Comparison of ENCODE assay signal across 15 cellular contexts in the genomic region with DNA sequence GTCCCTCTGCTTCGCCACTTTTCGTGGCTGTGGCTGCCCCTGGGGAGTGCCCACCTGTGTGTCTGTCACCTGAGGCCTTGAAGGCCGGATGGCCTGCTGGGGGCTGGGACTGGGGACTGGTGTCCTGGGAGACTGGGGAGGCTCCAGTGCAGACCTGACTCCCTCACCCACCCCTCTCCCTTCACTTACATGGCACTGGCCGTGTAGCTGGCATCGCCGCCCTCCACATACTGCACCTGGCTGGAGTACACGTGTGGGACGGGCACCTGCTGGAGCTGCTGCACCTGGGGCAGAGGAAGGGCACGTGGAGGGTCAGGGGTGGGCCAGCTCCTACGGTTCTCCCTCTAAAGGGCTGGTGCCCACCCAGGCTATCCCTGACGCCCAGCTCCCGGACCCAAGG. TPM values are rescaled to one million over a fixed set of nuclear protein-coding genes. Genes with fewer than 3 reads are reported as not detected.
DNase-seq lines count a peak whose midpoint lies in the region; ATAC-seq and TF ChIP-seq lines count a peak whose summit lies in the region.
"Had no signal": no experiment of that assay in that cellular context is flagged by ENCODE, and none has a peak within 500 bp of the region (broad histone marks: within the 10 kb centered on the region; RNA-seq: fewer than 3 reads in every experiment).

No MANE protein-coding gene starts in this region.

- TF ChIP-seq CTCF in adrenal gland (IDR thresholded peaks at IDR 0.05) = no peak

- no peaks in the 10 kb centered on the region for H3K27me3 Mint-ChIP-seq in memory B cell
- no peaks in the 10 kb centered on the region for H3K27me3 Mint-ChIP-seq in stimulated activated memory B cell treated with anti-CD40 and anti-IgM and Interleukin-4, amounts not matched to agents 10 μg/mL and 1 μg/mL and 100 μg/mL, for 72 hours
- H3K27me3 Mint-ChIP-seq: CD4-positive, alpha-beta memory T cell had no signal

- H3K36me3 Mint-ChIP-seq in memory B cell = peaks cover 9% of the 10 kb centered on the region
- peaks cover 28% of the 10 kb centered on the region for H3K36me3 Mint-ChIP-seq in stimulated activated memory B cell treated with anti-CD40 and anti-IgM and Interleukin-4, amounts not matched to agents 10 μg/mL and 1 μg/mL and 100 μg/mL, for 72 hours

- 88 to 94% (median 91%) methylated on average over 2 to 12 of the region's 12 CpGs for WGBS in adrenal gland, 4 donors

- H3K27ac ChIP-seq in adrenal gland = peak overlapping the region in 3 of 5 donors; percentile 27 to 66 (median 59)

- H3K4me1 Mint-ChIP-seq in memory B cell = peaks cover 29% of the 10 kb centered on the region
- H3K4me1 Mint-ChIP-seq in stimulated activated memory B cell treated with anti-CD40 and anti-IgM and Interleukin-4, amounts not matched to agents 10 μg/mL and 1 μg/mL and 100 μg/mL, for 72 hours = peaks cover 49% of the 10 kb centered on the region

- no peak for DNase-seq in adrenal gland
- DNase-seq in memory B cell (ENCODE audit: low spot score in 2 of 2) = no peak
- no peak for DNase-seq in NCI-H748 (lab: John Stamatoyannopoulos, UW; ENCODE audit: unreplicated experiment)
- no peak for DNase-seq in hepatic stellate cell (ENCODE audit: low spot score)
- no peak for DNase-seq in stimulated activated CD4-positive, alpha-beta T cell treated with anti-CD3 and anti-CD28 coated beads, Interleukin-2, amount 100 ng/mL, for 24 hours
- DNase-seq: activated CD4-positive, alpha-beta T cell treated with anti-CD3 and anti-CD28 coated beads, Interleukin-2, amount 50 U/mL, for 4 hours; activated effector memory CD4-positive, alpha-beta T cell treated with Interleukin-2 at 50 U/mL for 16 hours; CD4-positive, alpha-beta memory T cell; NCI-H2107 had no signal

- no peak for TF ChIP-seq POLR2A in adrenal gland (IDR thresholded peaks at IDR 0.05)

- intact Hi-C loops in adrenal gland (cut with DNase I) = no loop called here

- H3K9me3 Mint-ChIP-seq in memory B cell = no peaks in the 10 kb centered on the region
- no peaks in the 10 kb centered on the region for H3K9me3 Mint-ChIP-seq in stimulated activated memory B cell treated with anti-CD40 and anti-IgM and Interleukin-4, amounts not matched to agents 10 μg/mL and 1 μg/mL and 100 μg/mL, for 72 hours
- H3K9me3 Mint-ChIP-seq: T-helper 1 cell treated with Interleukin-12 subunit alpha and Interleukin-12 subunit beta and Interleukin-4 antibody, amounts not matched to agents 30 μg/mL and 1 μg/mL, for 36 hours had no signal

- peak overlapping the region; percentile 90 for H3K27ac Mint-ChIP-seq in memory B cell
- peak overlapping the region; percentile 81 for H3K27ac Mint-ChIP-seq in stimulated activated memory B cell treated with anti-CD40 and anti-IgM and Interleukin-4, amounts not matched to agents 10 μg/mL and 1 μg/mL and 100 μg/mL, for 72 hours
- H3K27ac Mint-ChIP-seq: T-helper 1 cell treated with Interleukin-12 subunit alpha and Interleukin-12 subunit beta and Interleukin-4 antibody, amounts not matched to agents 30 μg/mL and 1 μg/mL, for 36 hours had no signal

- H3K9me3 ChIP-seq in ES-I3 (ENCODE audit: control insufficient read depth, insufficient read depth, low read length) = no peaks in the 10 kb centered on the region
- no peaks in the 10 kb centered on the region for H3K9me3 ChIP-seq in adrenal gland (replicated peaks in 1 of 3)

- H3K36me3 ChIP-seq in ES-I3 (ENCODE audit: insufficient read depth, low read length) (no peaks in the 10 kb centered on the region; the same call in 1 of the 2 replicates), adrenal gland (replicated peaks in 1 of 2) (peaks cover 0 to 10% of the 10 kb centered on the region in 2 donors)

- H3K9ac ChIP-seq in ES-I3 (ENCODE audit: low read depth, low read length) = peak overlapping the region; percentile 46; the same call in 1 of the 2 replicates

- H3K27me3 ChIP-seq in adrenal gland = no peaks in the 10 kb centered on the region

- ATAC-seq in memory B cell (ENCODE audit: low read depth) (no peak), GM19452 (IDR thresholded peaks at IDR 0.05; ENCODE audit: unreplicated experiment) (no peak)
- no peak for ATAC-seq in stimulated activated memory B cell treated with anti-CD40 and anti-IgM and Interleukin-4, amounts not matched to agents 10 μg/mL and 1 μg/mL and 100 μg/mL, for 72 hours

- H3K4me3 Mint-ChIP-seq in memory B cell = peak overlapping the region; percentile 72
- peak overlapping the region; percentile 59 for H3K4me3 Mint-ChIP-seq in stimulated activated memory B cell treated with anti-CD40 and anti-IgM and Interleukin-4, amounts not matched to agents 10 μg/mL and 1 μg/mL and 100 μg/mL, for 72 hours
- H3K4me3 Mint-ChIP-seq: T-helper 1 cell treated with Interleukin-12 subunit alpha and Interleukin-12 subunit beta and Interleukin-4 antibody, amounts not matched to agents 30 μg/mL and 1 μg/mL, for 36 hours had no signal

- H3K4me1 ChIP-seq in ES-I3 (ENCODE audit: insufficient read depth, low read length) (peaks cover 4% of the 10 kb centered on the region; the same call in 1 of the 2 replicates), adrenal gland (replicated peaks in 1 of 2) (peaks cover 9% of the 10 kb centered on the region in 2 donors)

- H3K4me3 ChIP-seq in adrenal gland = no peak overlapping the region

RNA-seq across cellular contexts. Expression of a gene that starts 25.5 kb away (rescaled TPM):
- 10 to 100 TPM in 6 of 8 donors, 1 to 10 TPM in 2; 7.6 to 22.8 (median 12.8) TPM for total RNA-seq in adrenal gland
- 100 to 1,000 TPM in 1 of 3 donors, 10 to 100 TPM in 1, 1 to 10 TPM in 1; 6.7 to 147 (median 54.1) TPM for polyA plus RNA-seq in adrenal gland

RNA-seq across cellular contexts. Expression of a gene that starts 28.3 kb away (rescaled TPM):
- total RNA-seq in adrenal gland = 10 to 100 TPM in 3 of 8 donors, 1 to 10 TPM in 5; 5.6 to 21.4 (median 8.3) TPM
- 10 to 100 TPM in 1 of 3 donors, 1 to 10 TPM in 2; 1.4 to 15.4 (median 6.8) TPM for polyA plus RNA-seq in adrenal gland

RNA-seq across cellular contexts. Expression of a gene that starts 39.6 kb away (rescaled TPM):
- total RNA-seq in adrenal gland = 1 to 10 TPM in 1 of 8 donors, under 1 TPM in 5, not detected in 2; 0.35 to 2.1 (median 0.52) TPM
- 1 to 10 TPM in 2 of 3 donors, under 1 TPM in 1; 0.15 to 1.7 (median 1.1) TPM for polyA plus RNA-seq in adrenal gland
- total RNA-seq: CD4-positive, alpha-beta memory T cell had no signal
- polyA plus RNA-seq: CD4-positive, alpha-beta memory T cell; neural cell had no signal

RNA-seq across cellular contexts. Expression of a gene that starts 50.1 kb away (rescaled TPM):
- not detected for total RNA-seq in adrenal gland
- polyA plus RNA-seq in adrenal gland = not detected
- total RNA-seq: CD4-positive, alpha-beta memory T cell; epithelial cell of proximal tubule had no signal
- polyA plus RNA-seq: neural cell had no signal

RNA-seq across cellular contexts. Expression of a gene that starts 53.8 kb away (rescaled TPM):
- 1 to 10 TPM; 1.2 to 5.2 (median 4.1) TPM for total RNA-seq in adrenal gland
- 1 to 10 TPM; 1.6 to 3.6 (median 2.5) TPM for polyA plus RNA-seq in adrenal gland
